In the genomic region with DNA sequence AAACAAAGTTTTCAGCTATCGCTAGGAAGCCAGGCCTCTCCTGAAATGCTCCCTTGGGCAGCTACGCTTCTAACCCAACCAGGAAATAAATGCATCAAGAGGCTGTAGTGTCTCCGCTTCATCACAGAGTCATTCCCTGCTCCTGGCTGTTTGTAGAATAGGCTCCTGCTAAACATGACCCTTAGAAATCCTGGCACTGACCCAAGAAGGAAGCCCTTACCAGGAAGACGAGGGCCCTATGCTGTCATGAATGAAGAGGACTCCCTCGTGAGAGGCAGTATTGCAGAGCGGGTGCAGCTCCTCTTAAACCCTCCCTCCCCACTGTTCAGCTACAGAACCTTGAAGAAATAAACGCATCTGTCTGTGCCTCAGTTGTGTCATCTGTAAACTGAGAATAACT, we compare ENCODE assay signal across 9 cellular contexts. TPM values are rescaled to one million over a fixed set of nuclear protein-coding genes. Genes with fewer than 3 reads are reported as not detected.
A peak's percentile ranks its signal among the peaks of the same experiment; 100 is the strongest.
DNase-seq lines count a peak whose midpoint lies in the region; ATAC-seq and TF ChIP-seq lines count a peak whose summit lies in the region.
"Had no signal": no experiment of that assay in that cellular context is flagged by ENCODE, and none has a peak within 500 bp of the region (broad histone marks: within the 10 kb centered on the region; RNA-seq: fewer than 3 reads in every experiment).

No MANE protein-coding gene starts in this region.

- intact Hi-C loops in activated B cell treated with CpG ODN at 0.5 μM for 24 hours (cut with micrococcal nuclease) = no loop called here
- intact Hi-C loops in mucosa of descending colon (cut with DNase I, micrococcal nuclease) = no loop called here

- DNase-seq in activated B cell treated with CpG ODN at 0.5 μM for 24 hours (no peak), mucosa of descending colon (peak in 2 of 3 donors; percentile 52 to 93), progenitor cell of endocrine pancreas (ENCODE audit: low spot score, unreplicated experiment) (no peak), NCI-H1694 (lab: John Stamatoyannopoulos, UW) (no peak)
- no peak for DNase-seq in activated CD4-positive, alpha-beta memory T cell treated with anti-CD3 and anti-CD28 coated beads, Interleukin-2, amount 10 ng/mL, durations not matched to agents 7 days and 5 days
- DNase-seq: SHP77 had no signal

- no peaks in the 10 kb centered on the region for H3K79me2 ChIP-seq in KMS-11 (ENCODE audit: insufficient read depth, low read depth)

- H3K9me3 ChIP-seq in mucosa of descending colon = no peaks in the 10 kb centered on the region

- H3K4me3 ChIP-seq in KMS-11 (IDR thresholded peaks at IDR 0.05; ENCODE audit: insufficient read depth, low read depth, low read length) = no peak overlapping the region
- H3K4me3 ChIP-seq in mucosa of descending colon = no peak overlapping the region

- peak overlapping the region; percentile 6; the same call in 1 of the 2 replicates for H3K4me2 ChIP-seq in KMS-11

- no peak overlapping the region for H2AFZ ChIP-seq in KMS-11 (ENCODE audit: low read depth)

- no peaks in the 10 kb centered on the region for H3K27me3 ChIP-seq in KMS-11 (ENCODE audit: insufficient read depth, low read depth)

- H3K36me3 ChIP-seq in KMS-11 (ENCODE audit: insufficient read depth) (no peaks in the 10 kb centered on the region), mucosa of descending colon (ENCODE audit: low read depth) (no peaks in the 10 kb centered on the region)

- peaks cover 64% of the 10 kb centered on the region for H3K36me3 Mint-ChIP-seq in activated B cell treated with CpG ODN at 0.5 μM for 24 hours (ENCODE audit: low read depth)
- no peaks in the 10 kb centered on the region for H3K36me3 Mint-ChIP-seq in progenitor cell of endocrine pancreas (ENCODE audit: insufficient read depth)
- H3K36me3 Mint-ChIP-seq in activated CD4-positive, alpha-beta memory T cell treated with anti-CD3 and anti-CD28 coated beads, Interleukin-2, amount 10 ng/mL, durations not matched to agents 7 days and 5 days (ENCODE audit: low read depth) = peaks cover 73% of the 10 kb centered on the region

- CTCF ChIA-PET in activated B cell treated with CpG ODN at 0.5 μM for 24 hours (lab: Charles Lee) = no interaction called here
- CTCF ChIA-PET in activated CD4-positive, alpha-beta memory T cell treated with anti-CD3 and anti-CD28 coated beads, Interleukin-2, amount 10 ng/mL, durations not matched to agents 7 days and 5 days (lab: Charles Lee) = no interaction called here

- no peaks in the 10 kb centered on the region for H4K20me1 ChIP-seq in KMS-11 (ENCODE audit: insufficient read depth)

- no peak overlapping the region for H3K9ac ChIP-seq in KMS-11

- H3K4me3 Mint-ChIP-seq in activated B cell treated with CpG ODN at 0.5 μM for 24 hours (no peak overlapping the region), progenitor cell of endocrine pancreas (ENCODE audit: low read depth) (no peak overlapping the region)
- H3K4me3 Mint-ChIP-seq in activated CD4-positive, alpha-beta memory T cell treated with anti-CD3 and anti-CD28 coated beads, Interleukin-2, amount 10 ng/mL, durations not matched to agents 7 days and 5 days = no peak overlapping the region

- TF ChIP-seq CTCF in C4-2B (conservative IDR thresholded peaks at IDR 0.05) (no peak), KMS-11 (conservative IDR thresholded peaks at IDR 0.05; ENCODE audit: low read depth, low read length) (no peak), activated B cell treated with CpG ODN at 0.5 μM for 24 hours (IDR thresholded peaks at IDR 0.05) (no peak), mucosa of descending colon (IDR thresholded peaks at IDR 0.05) (no peak), progenitor cell of endocrine pancreas (IDR thresholded peaks at IDR 0.05; ENCODE audit: unreplicated experiment) (no peak)

- ATAC-seq in activated B cell treated with CpG ODN at 0.5 μM for 24 hours (ENCODE audit: low read depth) (no peak), mucosa of descending colon (peak; percentile 86), HG03460 (IDR thresholded peaks at IDR 0.05; ENCODE audit: unreplicated experiment) (no peak)

- peaks cover 70% of the 10 kb centered on the region for H3K4me1 Mint-ChIP-seq in activated B cell treated with CpG ODN at 0.5 μM for 24 hours
- peaks cover 2% of the 10 kb centered on the region for H3K4me1 Mint-ChIP-seq in progenitor cell of endocrine pancreas (ENCODE audit: low read depth)
- peaks cover 8% of the 10 kb centered on the region for H3K4me1 Mint-ChIP-seq in activated CD4-positive, alpha-beta memory T cell treated with anti-CD3 and anti-CD28 coated beads, Interleukin-2, amount 10 ng/mL, durations not matched to agents 7 days and 5 days

- peaks cover 23% of the 10 kb centered on the region for H3K4me1 ChIP-seq in KMS-11 (ENCODE audit: low read depth, poor library complexity, severe bottlenecking)
- peaks cover 52% of the 10 kb centered on the region for H3K4me1 ChIP-seq in mucosa of descending colon (ENCODE audit: low read depth)

- H3K27ac ChIP-seq in C4-2B (peak overlapping the region; percentile 89), KMS-11 (no peak overlapping the region)

- H3K27me3 Mint-ChIP-seq in activated B cell treated with CpG ODN at 0.5 μM for 24 hours (no peaks in the 10 kb centered on the region), progenitor cell of endocrine pancreas (no peaks in the 10 kb centered on the region)
- H3K27me3 Mint-ChIP-seq in activated CD4-positive, alpha-beta memory T cell treated with anti-CD3 and anti-CD28 coated beads, Interleukin-2, amount 10 ng/mL, durations not matched to agents 7 days and 5 days = no peaks in the 10 kb centered on the region

- POLR2A ChIA-PET in activated B cell treated with CpG ODN at 0.5 μM for 24 hours (lab: Charles Lee) = no interaction called here
- POLR2A ChIA-PET in activated CD4-positive, alpha-beta memory T cell treated with anti-CD3 and anti-CD28 coated beads, Interleukin-2, amount 10 ng/mL, durations not matched to agents 7 days and 5 days (lab: Charles Lee) = interaction anchor here (1.7 kb wide), 1 partner anchor 8 kb away, joined by 3 read pairs; no protein-coding TSS in a partner anchor

- H3K9me3 Mint-ChIP-seq in activated B cell treated with CpG ODN at 0.5 μM for 24 hours = peaks cover 3% of the 10 kb centered on the region
- no peaks in the 10 kb centered on the region for H3K9me3 Mint-ChIP-seq in progenitor cell of endocrine pancreas (ENCODE audit: low read depth)
- no peaks in the 10 kb centered on the region for H3K9me3 Mint-ChIP-seq in activated CD4-positive, alpha-beta memory T cell treated with anti-CD3 and anti-CD28 coated beads, Interleukin-2, amount 10 ng/mL, durations not matched to agents 7 days and 5 days

- peak overlapping the region; percentile 63 for H3K27ac Mint-ChIP-seq in activated B cell treated with CpG ODN at 0.5 μM for 24 hours
- H3K27ac Mint-ChIP-seq in progenitor cell of endocrine pancreas = no peak overlapping the region
- H3K27ac Mint-ChIP-seq in activated CD4-positive, alpha-beta memory T cell treated with anti-CD3 and anti-CD28 coated beads, Interleukin-2, amount 10 ng/mL, durations not matched to agents 7 days and 5 days = no peak overlapping the region

RNA-seq across cellular contexts. Expression of a gene that starts 48.3 kb away (rescaled TPM):
- total RNA-seq in activated B cell treated with CpG ODN at 0.5 μM for 24 hours (11.7 and 14.0 TPM in 2 replicates), mucosa of descending colon (10 to 100 TPM; 13.2 to 14.4 (median 13.2) TPM), progenitor cell of endocrine pancreas (2.9 and 3.6 TPM in 2 replicates)
- total RNA-seq in activated CD4-positive, alpha-beta memory T cell treated with anti-CD3 and anti-CD28 coated beads, Interleukin-2, amount 10 ng/mL, durations not matched to agents 7 days and 5 days = 10 to 100 TPM; 19.6 to 22.6 TPM

Comparison
In these comparisons a context has a peak if more than half of its experiments do, and no peak if none do; other contexts are left out.
1. DNase-seq: peak in mucosa of descending colon (2 of 3); none in activated B cell treated with CpG ODN at 0.5 μM for 24 hours (single experiment), progenitor cell of endocrine pancreas (single experiment), NCI-H1694 (single experiment) and activated CD4-positive, alpha-beta memory T cell treated with anti-CD3 and anti-CD28 coated beads, Interleukin-2, amount 10 ng/mL, durations not matched to agents 7 days and 5 days (single experiment).